10 cellular contexts compared by ENCODE assay signal in the genomic region with DNA sequence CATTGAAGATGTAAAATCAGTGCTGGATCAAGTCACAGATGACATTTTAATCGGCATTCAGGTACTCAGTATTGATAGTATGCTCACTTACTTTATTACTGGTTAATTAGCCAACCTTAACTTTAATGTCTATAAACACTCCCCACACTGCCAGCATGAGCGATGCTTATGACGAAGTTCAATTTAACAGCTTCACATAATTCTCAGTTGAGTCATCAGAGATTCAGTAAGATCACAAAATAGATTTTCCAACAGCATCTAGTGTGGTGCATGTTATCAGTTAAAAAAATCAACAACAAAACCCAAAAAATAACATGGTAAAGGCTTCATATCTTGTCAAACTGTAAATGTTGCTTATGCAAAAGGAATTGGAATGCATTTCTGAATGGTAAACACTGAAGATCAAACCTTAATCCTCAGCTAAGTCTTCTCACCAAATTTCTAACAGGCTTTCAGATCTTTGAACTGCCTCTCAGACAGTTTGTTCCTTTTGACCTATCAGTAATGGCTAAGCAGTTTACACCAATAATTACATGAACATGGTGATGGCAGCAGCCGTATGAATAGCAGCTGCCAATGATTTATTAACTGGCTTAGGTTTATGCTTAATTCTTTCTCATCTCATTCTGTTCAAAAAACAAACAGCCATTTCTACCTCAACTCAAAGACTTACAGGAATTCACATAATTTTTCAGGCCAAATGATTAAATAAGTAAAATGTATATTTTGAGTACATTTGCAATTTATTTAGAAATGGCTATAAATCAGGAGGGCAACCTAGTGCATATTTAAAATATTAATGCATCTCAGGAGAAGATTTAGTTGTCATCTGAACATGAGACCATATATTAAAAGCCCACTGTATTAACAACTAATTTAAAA.
A peak's percentile ranks its signal among the peaks of the same experiment; 100 is the strongest.
DNase-seq lines count a peak whose midpoint lies in the region; ATAC-seq, FAIRE-seq and TF ChIP-seq lines count a peak whose summit lies in the region.
"Had no signal": no experiment of that assay in that cellular context is flagged by ENCODE, and none has a peak within 500 bp of the region (broad histone marks: within the 10 kb centered on the region; RNA-seq: fewer than 3 reads in every experiment).

No MANE protein-coding gene starts in this region.

- H3K4me1 Mint-ChIP-seq in activated CD4-positive, alpha-beta memory T cell treated with anti-CD3 and anti-CD28 coated beads, Interleukin-2, amount 10 ng/mL, durations not matched to agents 7 days and 5 days = peaks cover 25% of the 10 kb centered on the region
- H3K4me1 Mint-ChIP-seq in activated CD4-positive, alpha-beta memory T cell treated with anti-CD3 and anti-CD28 coated beads for 36 hours (ENCODE audit: low read depth) = peaks cover 16% of the 10 kb centered on the region
- peaks cover 61% of the 10 kb centered on the region for H3K4me1 Mint-ChIP-seq in T-helper 2 cell treated with Interferon-gamma antibody and Interleukin-4, amounts not matched to agents 5 μg/mL and 100 μg/mL, for 36 hours (ENCODE audit: low read depth)

- no peak for DNase-seq in activated CD4-positive, alpha-beta memory T cell treated with anti-CD3 and anti-CD28 coated beads, Interleukin-2, amount 10 ng/mL, durations not matched to agents 7 days and 5 days
- no peak for DNase-seq in activated CD4-positive, alpha-beta memory T cell treated with anti-CD3 and anti-CD28 coated beads for 36 hours
- no peak for DNase-seq in T-helper 2 cell treated with Interferon-gamma antibody and Interleukin-4, amounts not matched to agents 5 μg/mL and 100 μg/mL, for 36 hours (ENCODE audit: low spot score)
- DNase-seq in foreskin keratinocyte (peak; percentile 59 to 77), urothelium cell line (ENCODE audit: low spot score) (peak; percentile 51), NCI-H345 treated with DMSO at 0.1 percent for 48 hours (lab: John Stamatoyannopoulos, UW; ENCODE audit: unreplicated experiment) (no peak), AML-193 (lab: John Stamatoyannopoulos, UW) (no peak)

- peaks cover 13% of the 10 kb centered on the region for H3K4me1 ChIP-seq in foreskin keratinocyte

- H3K9me3 Mint-ChIP-seq in activated CD4-positive, alpha-beta memory T cell treated with anti-CD3 and anti-CD28 coated beads, Interleukin-2, amount 10 ng/mL, durations not matched to agents 7 days and 5 days = peaks cover 4% of the 10 kb centered on the region
- H3K9me3 Mint-ChIP-seq in activated CD4-positive, alpha-beta memory T cell treated with anti-CD3 and anti-CD28 coated beads for 36 hours = no peaks in the 10 kb centered on the region
- H3K9me3 Mint-ChIP-seq in T-helper 2 cell treated with Interferon-gamma antibody and Interleukin-4, amounts not matched to agents 5 μg/mL and 100 μg/mL, for 36 hours = peaks cover 27% of the 10 kb centered on the region

- TF ChIP-seq CTCF in foreskin keratinocyte (conservative IDR thresholded peaks at IDR 0.05) = no peak

- CTCF ChIA-PET in activated CD4-positive, alpha-beta memory T cell treated with anti-CD3 and anti-CD28 coated beads, Interleukin-2, amount 10 ng/mL, durations not matched to agents 7 days and 5 days (lab: Charles Lee) = interaction anchor here (1.3 to 2.7 kb wide), 3 partner anchors 10 to 136 kb away, joined by 4 to 9 read pairs (median 7); no protein-coding TSS in a partner anchor
- CTCF ChIA-PET in activated CD4-positive, alpha-beta memory T cell treated with anti-CD3 and anti-CD28 coated beads for 36 hours (lab: Charles Lee) = interaction anchor here (1.0 to 2.1 kb wide), 2 partner anchors 10 to 16 kb away, joined by 3 to 10 read pairs; no protein-coding TSS in a partner anchor

- peak overlapping the region; percentile 45 for H3K27ac ChIP-seq in foreskin keratinocyte

- intact Hi-C loops in activated CD4-positive, alpha-beta memory T cell treated with anti-CD3 and anti-CD28 coated beads for 36 hours (cut with micrococcal nuclease) = no loop called here

- peak overlapping the region; percentile 53 for H3K27ac Mint-ChIP-seq in activated CD4-positive, alpha-beta memory T cell treated with anti-CD3 and anti-CD28 coated beads, Interleukin-2, amount 10 ng/mL, durations not matched to agents 7 days and 5 days
- H3K27ac Mint-ChIP-seq in activated CD4-positive, alpha-beta memory T cell treated with anti-CD3 and anti-CD28 coated beads for 36 hours = no peak overlapping the region
- H3K27ac Mint-ChIP-seq in T-helper 2 cell treated with Interferon-gamma antibody and Interleukin-4, amounts not matched to agents 5 μg/mL and 100 μg/mL, for 36 hours = peak overlapping the region; percentile 87

- no peak overlapping the region for H3K4me3 Mint-ChIP-seq in activated CD4-positive, alpha-beta memory T cell treated with anti-CD3 and anti-CD28 coated beads, Interleukin-2, amount 10 ng/mL, durations not matched to agents 7 days and 5 days
- H3K4me3 Mint-ChIP-seq in activated CD4-positive, alpha-beta memory T cell treated with anti-CD3 and anti-CD28 coated beads for 36 hours = no peak overlapping the region
- peak overlapping the region; percentile 41 for H3K4me3 Mint-ChIP-seq in T-helper 2 cell treated with Interferon-gamma antibody and Interleukin-4, amounts not matched to agents 5 μg/mL and 100 μg/mL, for 36 hours
- H3K4me3 Mint-ChIP-seq: neural crest cell had no signal

- POLR2A ChIA-PET in activated CD4-positive, alpha-beta memory T cell treated with anti-CD3 and anti-CD28 coated beads, Interleukin-2, amount 10 ng/mL, durations not matched to agents 7 days and 5 days (lab: Charles Lee) = interaction anchor here (0.9 to 1.7 kb wide), 5 partner anchors 8 to 140 kb away, joined by 3 to 6 read pairs (median 4); partner anchors contain the start of gene ARID5B
- POLR2A ChIA-PET in activated CD4-positive, alpha-beta memory T cell treated with anti-CD3 and anti-CD28 coated beads for 36 hours (lab: Charles Lee) = no interaction called here

- peak; percentile 81 for ATAC-seq in foreskin keratinocyte
- ATAC-seq in GM18907 (IDR thresholded peaks at IDR 0.05; ENCODE audit: unreplicated experiment) = no peak

- peaks cover 4% of the 10 kb centered on the region for H3K36me3 Mint-ChIP-seq in activated CD4-positive, alpha-beta memory T cell treated with anti-CD3 and anti-CD28 coated beads, Interleukin-2, amount 10 ng/mL, durations not matched to agents 7 days and 5 days (ENCODE audit: low read depth)
- no peaks in the 10 kb centered on the region for H3K36me3 Mint-ChIP-seq in activated CD4-positive, alpha-beta memory T cell treated with anti-CD3 and anti-CD28 coated beads for 36 hours
- peaks cover 35% of the 10 kb centered on the region for H3K36me3 Mint-ChIP-seq in T-helper 2 cell treated with Interferon-gamma antibody and Interleukin-4, amounts not matched to agents 5 μg/mL and 100 μg/mL, for 36 hours (ENCODE audit: low read depth)

- FAIRE-seq in urothelium cell line (lab: Jason Lieb, UNC) = peak; percentile 78
- FAIRE-seq: frontal cortex had no signal

- H3K27me3 ChIP-seq in foreskin keratinocyte = no peaks in the 10 kb centered on the region

- H3K27me3 Mint-ChIP-seq in activated CD4-positive, alpha-beta memory T cell treated with anti-CD3 and anti-CD28 coated beads, Interleukin-2, amount 10 ng/mL, durations not matched to agents 7 days and 5 days = no peaks in the 10 kb centered on the region
- H3K27me3 Mint-ChIP-seq in activated CD4-positive, alpha-beta memory T cell treated with anti-CD3 and anti-CD28 coated beads for 36 hours = no peaks in the 10 kb centered on the region
- no peaks in the 10 kb centered on the region for H3K27me3 Mint-ChIP-seq in T-helper 2 cell treated with Interferon-gamma antibody and Interleukin-4, amounts not matched to agents 5 μg/mL and 100 μg/mL, for 36 hours (ENCODE audit: low read depth)

Comparison
In these comparisons a context has a peak if more than half of its experiments do, and no peak if none do; other contexts are left out.
1. DNase-seq: peak in foreskin keratinocyte (2 of 2) and urothelium cell line (single experiment); none in activated CD4-positive, alpha-beta memory T cell treated with anti-CD3 and anti-CD28 coated beads, Interleukin-2, amount 10 ng/mL, durations not matched to agents 7 days and 5 days (single experiment), activated CD4-positive, alpha-beta memory T cell treated with anti-CD3 and anti-CD28 coated beads for 36 hours (single experiment), T-helper 2 cell treated with Interferon-gamma antibody and Interleukin-4, amounts not matched to agents 5 μg/mL and 100 μg/mL, for 36 hours (single experiment), NCI-H345 treated with DMSO at 0.1 percent for 48 hours (single experiment) and AML-193 (0 of 2).